Comparison of ENCODE assay signal across 25 cellular contexts in the genomic region with DNA sequence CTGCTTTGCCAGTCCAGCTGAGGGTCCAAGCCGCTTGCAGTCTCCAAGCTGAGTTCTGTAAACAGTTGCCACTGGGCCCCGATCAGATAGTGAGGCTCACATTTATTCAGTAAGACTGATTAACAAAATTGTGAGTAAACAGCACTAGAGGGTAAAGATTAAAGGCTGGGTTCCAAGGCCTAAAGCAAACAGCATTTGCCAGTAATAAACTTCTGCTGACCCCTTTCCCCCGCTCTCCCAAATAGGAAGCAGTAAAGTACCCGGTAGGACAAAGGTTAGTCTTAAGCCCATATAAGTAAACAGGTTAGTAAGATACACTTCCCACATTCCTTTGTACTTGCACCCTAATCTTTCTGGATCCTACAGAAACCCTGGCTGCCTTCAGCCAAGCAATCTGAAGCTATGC.
"Had no signal": no experiment of that assay in that cellular context is flagged by ENCODE, and none has a peak within 500 bp of the region (broad histone marks: within the 10 kb centered on the region; RNA-seq: fewer than 3 reads in every experiment).

No MANE protein-coding gene starts in this region.

- H3K9me3 Mint-ChIP-seq: activated naive CD8-positive, alpha-beta T cell treated with anti-CD3 and anti-CD28 coated beads, Interleukin-2, amount 10 ng/mL, durations not matched to agents 7 days and 5 days had no signal

- H3K36me3 ChIP-seq: adrenal gland, SJSA1 had no signal

- H3K9me3 ChIP-seq: adrenal gland, SJSA1 had no signal

- H3K27ac ChIP-seq: adrenal gland, RWPE1, SJSA1 had no signal

- H3K27me3 ChIP-seq: adrenal gland, SJSA1 had no signal

- H3K36me3 Mint-ChIP-seq: activated naive CD8-positive, alpha-beta T cell treated with anti-CD3 and anti-CD28 coated beads, Interleukin-2, amount 10 ng/mL, durations not matched to agents 7 days and 5 days had no signal

- H3K4me3 Mint-ChIP-seq: activated CD8-positive, alpha-beta T cell treated with anti-CD3 and anti-CD28 coated beads for 36 hours; activated naive CD8-positive, alpha-beta T cell treated with anti-CD3 and anti-CD28 coated beads, Interleukin-2, amount 10 ng/mL, durations not matched to agents 7 days and 5 days; activated T-cell treated with anti-CD3 and anti-CD28 coated beads, Interleukin-2, amount 50 U/mL, for 72 hours; T-helper 1 cell treated with Interleukin-12 subunit alpha and Interleukin-12 subunit beta and Interleukin-4 antibody, amounts not matched to agents 30 μg/mL and 1 μg/mL, for 36 hours had no signal

- H3K4me1 Mint-ChIP-seq: activated naive CD8-positive, alpha-beta T cell treated with anti-CD3 and anti-CD28 coated beads, Interleukin-2, amount 10 ng/mL, durations not matched to agents 7 days and 5 days had no signal

- H3K4me1 ChIP-seq: adrenal gland, SJSA1 had no signal

- DNase-seq: activated CD4-positive, alpha-beta T cell treated with anti-CD3 and anti-CD28 coated beads for 4 hours; activated CD8-positive, alpha-beta memory T cell treated with anti-CD3 and anti-CD28 coated beads, Interleukin-2, amount 50 U/mL, for 4 hours; activated CD8-positive, alpha-beta T cell treated with anti-CD3 and anti-CD28 coated beads for 36 hours; activated naive CD4-positive, alpha-beta T cell treated with anti-CD3 and anti-CD28 coated beads, Interleukin-2, amount 50 U/mL, for 16 hours; activated naive CD8-positive, alpha-beta T cell treated with anti-CD3 and anti-CD28 coated beads, Interleukin-2, amount 10 ng/mL, durations not matched to agents 7 days and 5 days; activated T-cell treated with anti-CD3 and anti-CD28 coated beads, Interleukin-2, amount 50 U/mL, for 72 hours; adrenal gland; anterior cingulate cortex; KG1; NCI-H1092; NCI-H1417; NCI-H1930; NCI-H2171; NCI-H2227 treated with DMSO at 0.1 percent for 48 hours; NCI-H446 treated with DMSO at 0.1 percent for 48 hours; NCI-H82; NK-92 treated with Interleukin-12 subunit alpha and Interleukin-12 subunit beta, amount 100 ng/mL, for 24 hours; OCI-M1; Right ventricle myocardium superior had no signal

- H3K4me3 ChIP-seq: adrenal gland, SJSA1 had no signal

- H3K27me3 Mint-ChIP-seq: activated CD8-positive, alpha-beta T cell treated with anti-CD3 and anti-CD28 coated beads for 36 hours; activated naive CD8-positive, alpha-beta T cell treated with anti-CD3 and anti-CD28 coated beads, Interleukin-2, amount 10 ng/mL, durations not matched to agents 7 days and 5 days had no signal

- H3K27ac Mint-ChIP-seq: activated CD8-positive, alpha-beta T cell treated with anti-CD3 and anti-CD28 coated beads for 36 hours; activated naive CD8-positive, alpha-beta T cell treated with anti-CD3 and anti-CD28 coated beads, Interleukin-2, amount 10 ng/mL, durations not matched to agents 7 days and 5 days; activated T-cell treated with anti-CD3 and anti-CD28 coated beads, Interleukin-2, amount 50 U/mL, for 72 hours; activated T-helper 2 cell treated with anti-CD3 and anti-CD28 coated beads, Interferon-gamma antibody, Interleukin-2, Interleukin-4, amounts not matched to agents 10 μg/mL and 5 μg/mL and 100 μg/mL, durations not matched to agents 14 hours and 24 hours and 36 hours; T-helper 1 cell treated with Interleukin-12 subunit alpha and Interleukin-12 subunit beta and Interleukin-4 antibody, amounts not matched to agents 30 μg/mL and 1 μg/mL, for 36 hours had no signal

- ATAC-seq: activated CD4-positive, CD25-positive, alpha-beta regulatory T cell treated with anti-CD3 and anti-CD28 coated beads, Interleukin-2, amount 50 U/mL, for 24 hours; activated CD8-positive, alpha-beta T cell treated with anti-CD3 and anti-CD28 coated beads for 36 hours; activated T-cell treated with anti-CD3 and anti-CD28 coated beads, Interleukin-2, amount 50 U/mL, for 72 hours; Panc1 had no signal
